In genomic region chr19:4142916-4143315, GRCh38 we compare ENCODE assay signal across 16 cellular contexts. TPM values are rescaled to one million over a fixed set of nuclear protein-coding genes. Genes with fewer than 3 reads are reported as not detected.
DNase-seq lines count a peak whose midpoint lies in the region; ATAC-seq, FAIRE-seq and TF ChIP-seq lines count a peak whose summit lies in the region.
"Not testable (repeated sequence)": the region's sequence is repeated elsewhere in the genome, so short reads cannot be mapped to it uniquely, and the experiment has no call there.
"Had no signal": no experiment of that assay in that cellular context is flagged by ENCODE, and none has a peak within 500 bp of the region (broad histone marks: within the 10 kb centered on the region; RNA-seq: fewer than 3 reads in every experiment).

No MANE protein-coding gene starts in this region.

- POLR2A ChIA-PET in A549 (lab: Yijun Ruan, JAX); activated CD4-positive, alpha-beta T cell treated with anti-CD3 and anti-CD28 coated beads, Interleukin-2, amount 10 ng/mL, durations not matched to agents 7 days and 5 days (lab: Charles Lee): not testable (repeated sequence)
- POLR2A ChIA-PET in HepG2 (lab: Yijun Ruan, JAX): interaction anchor here (1.5 kb wide), 1 partner anchor 17 kb away, joined by 4 read pairs; no protein-coding TSS in a partner anchor

- TF ChIP-seq CTCF in A549 (IDR thresholded peaks at IDR 0.05); Peyer's patch (IDR thresholded peaks at IDR 0.05); colonic mucosa (IDR thresholded peaks at IDR 0.05); HepG2 (CRISPR knock-in tag; IDR thresholded peaks at IDR 0.05); transverse colon (IDR thresholded peaks at IDR 0.05): not testable (repeated sequence)

- H3K4me1 ChIP-seq in A549: peaks cover 37% of the 10 kb centered on the region
- peaks cover 0 to 30% (median 2%) of the 10 kb centered on the region in 4 donors for H3K4me1 ChIP-seq in Peyer's patch
- not testable (repeated sequence) for H3K4me1 ChIP-seq in colonic mucosa
- H3K4me1 ChIP-seq in HepG2 (ENCODE audit: insufficient read depth, low read length): peaks cover 71% of the 10 kb centered on the region
- peaks cover 16 to 40% of the 10 kb centered on the region in 2 donors for H3K4me1 ChIP-seq in mucosa of rectum (ENCODE audit: control insufficient read depth in 2 of 2, insufficient read depth in 2 of 2, low read length in 2 of 2)
- H3K4me1 ChIP-seq in transverse colon: peaks cover 0 to 58% (median 33%) of the 10 kb centered on the region in 4 donors

- not testable (repeated sequence) for TF ChIP-seq POLR2A in A549 (IDR thresholded peaks at IDR 0.05; ENCODE audit: low read length); Peyer's patch (IDR thresholded peaks at IDR 0.05); HepG2 (IDR thresholded peaks at IDR 0.05; ENCODE audit: insufficient read depth in 1 of 2, low read depth in 2 of 2, low read length in 2 of 2); transverse colon (IDR thresholded peaks at IDR 0.05)

- CTCF ChIA-PET in A549 (lab: Yijun Ruan, JAX): interaction anchor here (0.6 to 6.0 kb wide), 6 partner anchors 13 to 142 kb away, joined by 3 to 66 read pairs (median 4); no protein-coding TSS in a partner anchor
- CTCF ChIA-PET in activated CD4-positive, alpha-beta T cell treated with anti-CD3 and anti-CD28 coated beads, Interleukin-2, amount 10 ng/mL, durations not matched to agents 7 days and 5 days (lab: Charles Lee): interaction anchor here (2.3 kb wide), 1 partner anchor 18 kb away, joined by 5 read pairs; no protein-coding TSS in a partner anchor
- CTCF ChIA-PET in HepG2 (lab: Yijun Ruan, JAX; ENCODE audit: low intra/inter-chr PET ratio, low total read pairs): not testable (repeated sequence)

- TF ChIP-seq RAD21 in A549 (conservative IDR thresholded peaks at IDR 0.05 in 1 of 2, IDR thresholded peaks at IDR 0.05 in 1 of 2); HepG2 (CRISPR knock-in tag; IDR thresholded peaks at IDR 0.05): not testable (repeated sequence)

- H4K20me1 ChIP-seq in HepG2 (ENCODE audit: insufficient read depth, low read length): not testable (repeated sequence)

- not testable (repeated sequence) for H3K9me3 ChIP-seq in A549; Peyer's patch; colonic mucosa; HepG2 (ENCODE audit: low read length); mucosa of rectum (ENCODE audit: control insufficient read depth in 2 of 2, low read length in 2 of 2); transverse colon

- not testable (repeated sequence) for H2AFZ ChIP-seq in HepG2 (ENCODE audit: low read length)

- H3K9me3 Mint-ChIP-seq in activated CD4-positive, alpha-beta T cell treated with anti-CD3 and anti-CD28 coated beads, Interleukin-2, amount 10 ng/mL, durations not matched to agents 7 days and 5 days: not testable (repeated sequence)

- H3K4me1 Mint-ChIP-seq in activated CD4-positive, alpha-beta T cell treated with anti-CD3 and anti-CD28 coated beads, Interleukin-2, amount 10 ng/mL, durations not matched to agents 7 days and 5 days: peaks cover 15% of the 10 kb centered on the region

- H3K9ac ChIP-seq in colonic mucosa (ENCODE audit: low read depth in 2 of 2, low read length in 2 of 2) (peak overlapping the region in 1 of 2 donors; percentile 34), mucosa of rectum (ENCODE audit: low read depth in 1 of 2, low read length in 2 of 2) (peak overlapping the region in 1 of 2 donors; percentile 1)
- not testable (repeated sequence) for H3K9ac ChIP-seq in HepG2 (ENCODE audit: insufficient read depth, low read depth, low read length)

- not testable (repeated sequence) for H3K27me3 ChIP-seq in Peyer's patch; colonic mucosa; HepG2 (ENCODE audit: control insufficient read depth in 1 of 2, insufficient read depth in 2 of 2, low read length in 2 of 2); mucosa of rectum (ENCODE audit: control insufficient read depth in 2 of 2, insufficient read depth in 2 of 2, low read length in 2 of 2)
- H3K27me3 ChIP-seq in transverse colon: peaks cover 12% of the 10 kb centered on the region

- TF ChIP-seq EP300 in A549 (IDR thresholded peaks at IDR 0.05); HepG2 (IDR thresholded peaks at IDR 0.05; ENCODE audit: low read depth in 2 of 2, low read length in 2 of 2); HepG2 (CRISPR knock-in tag; IDR thresholded peaks at IDR 0.05; ENCODE audit: borderline replicate concordance); transverse colon (IDR thresholded peaks at IDR 0.05; ENCODE audit: low read depth): not testable (repeated sequence)

- H3K4me3 Mint-ChIP-seq in activated CD4-positive, alpha-beta T cell treated with anti-CD3 and anti-CD28 coated beads, Interleukin-2, amount 10 ng/mL, durations not matched to agents 7 days and 5 days: not testable (repeated sequence)

- not testable (repeated sequence) for ATAC-seq in A549, HepG2

- not testable (repeated sequence) for DNase-seq in A549 (ENCODE audit: low read depth in 1 of 2, low spot score in 1 of 2); Peyer's patch; activated CD4-positive, alpha-beta T cell treated with anti-CD3 and anti-CD28 coated beads, Interleukin-2, amount 10 ng/mL, durations not matched to agents 7 days and 5 days; colonic mucosa; HepG2 (ENCODE audit: low spot score); transverse colon

- H3K36me3 ChIP-seq in Peyer's patch; colonic mucosa; HepG2 (replicated peaks in 1 of 2; ENCODE audit: control insufficient read depth in 1 of 2, insufficient read depth in 2 of 2, low read length in 2 of 2); mucosa of rectum (ENCODE audit: control insufficient read depth in 2 of 2, insufficient read depth in 2 of 2, low read length in 2 of 2); transverse colon: not testable (repeated sequence)

- H3K27me3 Mint-ChIP-seq in activated CD4-positive, alpha-beta T cell treated with anti-CD3 and anti-CD28 coated beads, Interleukin-2, amount 10 ng/mL, durations not matched to agents 7 days and 5 days: peaks cover 10% of the 10 kb centered on the region

- not testable (repeated sequence) for H3K79me2 ChIP-seq in HepG2 (ENCODE audit: insufficient read depth, low read length)

- in situ Hi-C loops in HepG2 (cut with HindIII; ENCODE audit: extremely low pct_ligation_motif_present, low pct_unique_long_range_greater_than_20kb): not testable (repeated sequence)
- in situ Hi-C loops in transverse colon (cut with MboI; ENCODE audit: low pct_ligation_motif_present in 1 of 4, low pct_unique_long_range_greater_than_20kb in 1 of 4, low sequenced_read_pairs in 3 of 4): loop anchor here in 1 of 4 donors (25.0 kb wide), 1 partner anchor 156 kb away; the partner anchor contains the start of gene EEF2

- not testable (repeated sequence) for FAIRE-seq in A549 (lab: Jason Lieb, UNC); HepG2 (lab: Jason Lieb, UNC)

- intact Hi-C loops in colonic mucosa (cut with DNase I): loop anchor here (5.0 kb wide), 1 partner anchor 44 kb away; no protein-coding TSS in a partner anchor
- intact Hi-C loops in HepG2 (cut with micrococcal nuclease; ENCODE audit: unreplicated experiment): loop anchor here (5.0 to 10.0 kb wide), 2 partner anchors 44 to 88 kb away; no protein-coding TSS in a partner anchor
- intact Hi-C loops in transverse colon (cut with DNase I; ENCODE audit: low total_unique reads): not testable (repeated sequence)

- H3K4me3 ChIP-seq in A549; Peyer's patch; colonic mucosa; HepG2 (replicated peaks in 1 of 3; ENCODE audit: insufficient read depth in 1 of 3, low read depth in 2 of 3, low read length in 3 of 3); mucosa of rectum (ENCODE audit: low read length in 2 of 2); transverse colon: not testable (repeated sequence)

- 100% methylated on average over 1 of the region's 1 CpG for WGBS in A549 (ENCODE audit: missing lambda C conversion rate)
- WGBS in HepG2 (ENCODE audit: low lambda C conversion rate): 91% methylated on average over 1 of the region's 1 CpG
- 80% methylated on average over 1 of the region's 1 CpG; no CpG with 5 or more reads in 1 of the 2 donors for WGBS in transverse colon (ENCODE audit: low coverage in 1 of 2), 2 donors

- peak overlapping the region; percentile 30 to 96; a peak in 4 of 6 replicates for H3K27ac ChIP-seq in A549
- peak overlapping the region in 3 of 4 donors; percentile 74 to 95 (median 92) for H3K27ac ChIP-seq in Peyer's patch
- peak overlapping the region; percentile 94 for H3K27ac ChIP-seq in colonic mucosa
- H3K27ac ChIP-seq in HepG2 (ENCODE audit: extremely low read length, insufficient read depth, low read length): not testable (repeated sequence)
- peak overlapping the region; percentile 94 to 98 for H3K27ac ChIP-seq in mucosa of rectum (ENCODE audit: low read depth in 2 of 2, low read length in 2 of 2)
- peak overlapping the region; percentile 83 to 92 (median 89) for H3K27ac ChIP-seq in transverse colon

- H3K4me2 ChIP-seq in A549; HepG2 (ENCODE audit: low read depth, low read length): not testable (repeated sequence)

- not testable (repeated sequence) for H3K36me3 Mint-ChIP-seq in activated CD4-positive, alpha-beta T cell treated with anti-CD3 and anti-CD28 coated beads, Interleukin-2, amount 10 ng/mL, durations not matched to agents 7 days and 5 days (ENCODE audit: low read depth)

- not testable (repeated sequence) for BruUV-seq in HepG2 (replicated peaks; lab: Mats Ljungman, UMichigan)

- peak overlapping the region; percentile 13 for H3K27ac Mint-ChIP-seq in activated CD4-positive, alpha-beta T cell treated with anti-CD3 and anti-CD28 coated beads, Interleukin-2, amount 10 ng/mL, durations not matched to agents 7 days and 5 days

RNA-seq across cellular contexts. Expression of gene CREB3L3, which starts 10.5 kb away (rescaled TPM):
- polyA plus RNA-seq in A549 (2011; rRNA removed): 0.05 and 0.07 TPM in 2 replicates
- polyA plus RNA-seq in A549 (2012; cell fraction: cytosol; rRNA removed): 0.01 and 0.04 TPM in 2 replicates
- 0.09 TPM in 1 of 2 replicates, not detected in the other for polyA plus RNA-seq in A549 (2012; cell fraction: nucleus; rRNA removed)
- 0.05 to 0.20 TPM (median 0.08 TPM) in 3 replicates for polyA plus RNA-seq in A549 (2017; fragmentation: RNase III; extraction: RNeasy Plus Mini Kit Qiagen cat#74134 plus additional on column Dnase treatment)
- 0.45 TPM in 1 of 2 replicates, not detected in the other for polyA minus RNA-seq in A549 (2011; rRNA and poly(A)+ RNA removed)
- total RNA-seq in Peyer's patch: 100 to 1,000 TPM in 3 of 4 donors, 10 to 100 TPM in 1; 45.4 to 528 (median 270) TPM
- total RNA-seq in activated CD4-positive, alpha-beta T cell treated with anti-CD3 and anti-CD28 coated beads, Interleukin-2, amount 10 ng/mL, durations not matched to agents 7 days and 5 days: under 1 TPM in 1 of 2 experiments, not detected in 1; 0.07 TPM
- total RNA-seq in colonic mucosa: 1 to 10 TPM; 1.1 to 9.9 TPM
- 3.8 and 4.5 TPM in 2 replicates for total RNA-seq in HepG2 (2016; rRNA removed; fragmentation: Illumina TruSeq; extraction: Trizol)
- 0.61 and 1.3 TPM in 2 replicates for total RNA-seq in HepG2 (2016; cell fraction: cytosol; rRNA removed; fragmentation: Illumina TruSeq; extraction: Trizol; ENCODE audit: low read depth)
- 2.7 and 4.7 TPM in 2 replicates for total RNA-seq in HepG2 (2016; cell fraction: insoluble cytoplasmic fraction; rRNA removed; fragmentation: Illumina TruSeq; extraction: Trizol)
- total RNA-seq in HepG2 (2016; cell fraction: membrane; rRNA removed; fragmentation: Illumina TruSeq; extraction: Trizol): 1.9 and 2.1 TPM in 2 replicates
- total RNA-seq in HepG2 (2016; cell fraction: nucleus; rRNA removed; fragmentation: Illumina TruSeq; extraction: Trizol): 5.9 and 7.0 TPM in 2 replicates
- polyA plus RNA-seq in HepG2 (2011; rRNA removed): 3.8 and 7.0 TPM in 2 replicates
- 3.1 and 5.0 TPM in 2 replicates for polyA plus RNA-seq in HepG2 (2011; cell fraction: cytosol; rRNA removed)
- 7.4 and 9.2 TPM in 2 replicates for polyA plus RNA-seq in HepG2 (2011; cell fraction: nucleus; rRNA removed)
- polyA plus RNA-seq in HepG2 (2012): 13.4 and 16.9 TPM in 2 replicates
- polyA plus RNA-seq in HepG2 (2016; cell fraction: cytosol; fragmentation: Illumina TruSeq; extraction: Trizol; ENCODE audit: low read depth): 2.1 and 2.2 TPM in 2 replicates
- polyA plus RNA-seq in HepG2 (2016; cell fraction: insoluble cytoplasmic fraction; fragmentation: Illumina TruSeq; extraction: Trizol; ENCODE audit: low read depth): 11.1 and 13.5 TPM in 2 replicates
- polyA plus RNA-seq in HepG2 (2016; cell fraction: membrane; fragmentation: Illumina TruSeq; extraction: Trizol; ENCODE audit: low read depth): 4.0 and 5.2 TPM in 2 replicates
- 28.4 and 29.8 TPM in 2 replicates for polyA plus RNA-seq in HepG2 (2016; cell fraction: nucleus; fragmentation: Illumina TruSeq; extraction: Trizol; ENCODE audit: insufficient read depth, low read depth)
- polyA minus RNA-seq in HepG2 (2011; rRNA and poly(A)+ RNA removed; ENCODE audit: low replicate concordance): 0.09 and 2.9 TPM in 2 replicates
- polyA minus RNA-seq in HepG2 (2011; cell fraction: cytosol; rRNA and poly(A)+ RNA removed): 1.7 and 3.2 TPM in 2 replicates
- 2.1 and 2.6 TPM in 2 replicates for polyA minus RNA-seq in HepG2 (2011; cell fraction: nucleus; rRNA and poly(A)+ RNA removed)
- 10 to 100 TPM in 1 of 4 donors, 1 to 10 TPM in 2, not detected in 1; 1.1 to 16.4 (median 2.3) TPM for total RNA-seq in transverse colon
- total RNA-seq: A172; A673; CD4-positive, alpha-beta memory T cell; CD4-positive, CD25-positive, alpha-beta regulatory T cell; CD8-positive, alpha-beta memory T cell; G401; GM12878 had no signal
- polyA plus RNA-seq: AG04450; CD14-positive monocyte; CD4-positive, alpha-beta memory T cell had no signal

RNA-seq across cellular contexts. Expression of gene MAP2K2, which starts 19.0 kb away (rescaled TPM):
- polyA plus RNA-seq in A549 (2011; rRNA removed): 40.4 and 41.7 TPM in 2 replicates
- polyA plus RNA-seq in A549 (2012; cell fraction: cytosol; rRNA removed): 129 and 151 TPM in 2 replicates
- polyA plus RNA-seq in A549 (2012; cell fraction: nucleus; rRNA removed): 146 and 171 TPM in 2 replicates
- 98.5 to 116 TPM (median 115 TPM) in 3 replicates for polyA plus RNA-seq in A549 (2017; fragmentation: RNase III; extraction: RNeasy Plus Mini Kit Qiagen cat#74134 plus additional on column Dnase treatment)
- polyA minus RNA-seq in A549 (2011; rRNA and poly(A)+ RNA removed): 51.6 and 58.5 TPM in 2 replicates
- 100 to 1,000 TPM; 168 to 283 (median 220) TPM for total RNA-seq in Peyer's patch
- total RNA-seq in activated CD4-positive, alpha-beta T cell treated with anti-CD3 and anti-CD28 coated beads, Interleukin-2, amount 10 ng/mL, durations not matched to agents 7 days and 5 days: 100 to 1,000 TPM; 175 to 202 TPM
- 100 to 1,000 TPM; 211 to 260 TPM for total RNA-seq in colonic mucosa
- total RNA-seq in HepG2 (2016; rRNA removed; fragmentation: Illumina TruSeq; extraction: Trizol): 72.2 and 80.9 TPM in 2 replicates
- 141 and 153 TPM in 2 replicates for total RNA-seq in HepG2 (2016; cell fraction: cytosol; rRNA removed; fragmentation: Illumina TruSeq; extraction: Trizol; ENCODE audit: low read depth)
- 63.3 and 84.3 TPM in 2 replicates for total RNA-seq in HepG2 (2016; cell fraction: insoluble cytoplasmic fraction; rRNA removed; fragmentation: Illumina TruSeq; extraction: Trizol)
- 168 and 190 TPM in 2 replicates for total RNA-seq in HepG2 (2016; cell fraction: membrane; rRNA removed; fragmentation: Illumina TruSeq; extraction: Trizol)
- total RNA-seq in HepG2 (2016; cell fraction: nucleus; rRNA removed; fragmentation: Illumina TruSeq; extraction: Trizol): 40.1 and 53.8 TPM in 2 replicates
- 70.3 and 88.1 TPM in 2 replicates for polyA plus RNA-seq in HepG2 (2011; rRNA removed)
- 63.3 and 103 TPM in 2 replicates for polyA plus RNA-seq in HepG2 (2011; cell fraction: cytosol; rRNA removed)
- 96.2 and 101 TPM in 2 replicates for polyA plus RNA-seq in HepG2 (2011; cell fraction: nucleus; rRNA removed)
- polyA plus RNA-seq in HepG2 (2012): 73.5 and 112 TPM in 2 replicates
- polyA plus RNA-seq in HepG2 (2016; cell fraction: cytosol; fragmentation: Illumina TruSeq; extraction: Trizol; ENCODE audit: low read depth): 205 and 223 TPM in 2 replicates
- polyA plus RNA-seq in HepG2 (2016; cell fraction: insoluble cytoplasmic fraction; fragmentation: Illumina TruSeq; extraction: Trizol; ENCODE audit: low read depth): 99.4 and 124 TPM in 2 replicates
- 271 and 285 TPM in 2 replicates for polyA plus RNA-seq in HepG2 (2016; cell fraction: membrane; fragmentation: Illumina TruSeq; extraction: Trizol; ENCODE audit: low read depth)
- polyA plus RNA-seq in HepG2 (2016; cell fraction: nucleus; fragmentation: Illumina TruSeq; extraction: Trizol; ENCODE audit: insufficient read depth, low read depth): 113 and 116 TPM in 2 replicates
- 82.8 and 120 TPM in 2 replicates for polyA minus RNA-seq in HepG2 (2011; rRNA and poly(A)+ RNA removed; ENCODE audit: low replicate concordance)
- polyA minus RNA-seq in HepG2 (2011; cell fraction: cytosol; rRNA and poly(A)+ RNA removed): 55.4 and 61.2 TPM in 2 replicates
- polyA minus RNA-seq in HepG2 (2011; cell fraction: nucleus; rRNA and poly(A)+ RNA removed): 25.8 and 27.8 TPM in 2 replicates
- 100 to 1,000 TPM; 136 to 199 (median 195) TPM for total RNA-seq in transverse colon

RNA-seq across cellular contexts. Expression of gene SIRT6, which starts 39.4 kb away (rescaled TPM):
- 10.2 and 11.7 TPM in 2 replicates for polyA plus RNA-seq in A549 (2011; rRNA removed)
- 33.0 and 36.6 TPM in 2 replicates for polyA plus RNA-seq in A549 (2012; cell fraction: cytosol; rRNA removed)
- 71.9 and 111 TPM in 2 replicates for polyA plus RNA-seq in A549 (2012; cell fraction: nucleus; rRNA removed)
- polyA plus RNA-seq in A549 (2017; fragmentation: RNase III; extraction: RNeasy Plus Mini Kit Qiagen cat#74134 plus additional on column Dnase treatment): 20.2 to 22.6 TPM (median 21.6 TPM) in 3 replicates
- 5.5 and 7.5 TPM in 2 replicates for polyA minus RNA-seq in A549 (2011; rRNA and poly(A)+ RNA removed)
- total RNA-seq in Peyer's patch: 100 to 1,000 TPM in 1 of 4 donors, 10 to 100 TPM in 3; 55.3 to 115 (median 84.9) TPM
- total RNA-seq in activated CD4-positive, alpha-beta T cell treated with anti-CD3 and anti-CD28 coated beads, Interleukin-2, amount 10 ng/mL, durations not matched to agents 7 days and 5 days: 10 to 100 TPM; 31.3 to 35.2 TPM
- total RNA-seq in colonic mucosa: 100 to 1,000 TPM in 1 of 2 donors, 10 to 100 TPM in 1; 83.9 to 120 TPM
- 8.6 and 11.0 TPM in 2 replicates for total RNA-seq in HepG2 (2016; rRNA removed; fragmentation: Illumina TruSeq; extraction: Trizol)
- 7.2 and 9.1 TPM in 2 replicates for total RNA-seq in HepG2 (2016; cell fraction: cytosol; rRNA removed; fragmentation: Illumina TruSeq; extraction: Trizol; ENCODE audit: low read depth)
- total RNA-seq in HepG2 (2016; cell fraction: insoluble cytoplasmic fraction; rRNA removed; fragmentation: Illumina TruSeq; extraction: Trizol): 7.9 and 10.6 TPM in 2 replicates
- 7.5 and 8.1 TPM in 2 replicates for total RNA-seq in HepG2 (2016; cell fraction: membrane; rRNA removed; fragmentation: Illumina TruSeq; extraction: Trizol)
- total RNA-seq in HepG2 (2016; cell fraction: nucleus; rRNA removed; fragmentation: Illumina TruSeq; extraction: Trizol): 7.0 and 8.1 TPM in 2 replicates
- polyA plus RNA-seq in HepG2 (2011; rRNA removed): 18.4 and 20.7 TPM in 2 replicates
- 12.2 and 19.4 TPM in 2 replicates for polyA plus RNA-seq in HepG2 (2011; cell fraction: cytosol; rRNA removed)
- polyA plus RNA-seq in HepG2 (2011; cell fraction: nucleus; rRNA removed): 69.5 and 82.9 TPM in 2 replicates
- 7.3 and 9.2 TPM in 2 replicates for polyA plus RNA-seq in HepG2 (2012)
- 4.6 and 5.1 TPM in 2 replicates for polyA plus RNA-seq in HepG2 (2016; cell fraction: cytosol; fragmentation: Illumina TruSeq; extraction: Trizol; ENCODE audit: low read depth)
- polyA plus RNA-seq in HepG2 (2016; cell fraction: insoluble cytoplasmic fraction; fragmentation: Illumina TruSeq; extraction: Trizol; ENCODE audit: low read depth): 9.5 and 10.8 TPM in 2 replicates
- 6.0 TPM in 2 replicates for polyA plus RNA-seq in HepG2 (2016; cell fraction: membrane; fragmentation: Illumina TruSeq; extraction: Trizol; ENCODE audit: low read depth)
- 31.6 and 35.6 TPM in 2 replicates for polyA plus RNA-seq in HepG2 (2016; cell fraction: nucleus; fragmentation: Illumina TruSeq; extraction: Trizol; ENCODE audit: insufficient read depth, low read depth)
- polyA minus RNA-seq in HepG2 (2011; rRNA and poly(A)+ RNA removed; ENCODE audit: low replicate concordance): 18.0 and 19.2 TPM in 2 replicates
- polyA minus RNA-seq in HepG2 (2011; cell fraction: cytosol; rRNA and poly(A)+ RNA removed): 6.8 and 7.4 TPM in 2 replicates
- polyA minus RNA-seq in HepG2 (2011; cell fraction: nucleus; rRNA and poly(A)+ RNA removed): 9.0 TPM in 2 replicates
- total RNA-seq in transverse colon: 100 to 1,000 TPM; 141 to 215 (median 194) TPM

RNA-seq across cellular contexts. Expression of gene ANKRD24, which starts 39.6 kb away (rescaled TPM):
- polyA plus RNA-seq in A549 (2011; rRNA removed) (0.12 and 0.28 TPM in 2 replicates), A549 (2017; fragmentation: RNase III; extraction: RNeasy Plus Mini Kit Qiagen cat#74134 plus additional on column Dnase treatment) (0.28 to 0.54 TPM (median 0.36 TPM) in 3 replicates), HepG2 (2011; rRNA removed) (0.17 and 0.24 TPM in 2 replicates)
- 0.09 TPM in 2 replicates for polyA plus RNA-seq in A549 (2012; cell fraction: cytosol; rRNA removed)
- 0.71 and 0.88 TPM in 2 replicates for polyA plus RNA-seq in A549 (2012; cell fraction: nucleus; rRNA removed)
- polyA minus RNA-seq in A549 (2011; rRNA and poly(A)+ RNA removed): 0.10 and 0.21 TPM in 2 replicates
- total RNA-seq in Peyer's patch (1 to 10 TPM in 3 of 4 donors, under 1 TPM in 1; 0.83 to 3.9 (median 1.6) TPM), colonic mucosa (1 to 10 TPM in 1 of 2 donors, under 1 TPM in 1; 0.35 to 1.8 TPM), HepG2 (2016; rRNA removed; fragmentation: Illumina TruSeq; extraction: Trizol) (0.13 TPM in 1 of 2 replicates, not detected in the other), transverse colon (1 to 10 TPM; 1.2 to 6.4 (median 2.1) TPM)
- under 1 TPM; 0.60 to 0.72 TPM for total RNA-seq in activated CD4-positive, alpha-beta T cell treated with anti-CD3 and anti-CD28 coated beads, Interleukin-2, amount 10 ng/mL, durations not matched to agents 7 days and 5 days
- total RNA-seq in HepG2 (2016; cell fraction: cytosol; rRNA removed; fragmentation: Illumina TruSeq; extraction: Trizol; ENCODE audit: low read depth): not detected in 2 replicates
- total RNA-seq in HepG2 (2016; cell fraction: insoluble cytoplasmic fraction; rRNA removed; fragmentation: Illumina TruSeq; extraction: Trizol): 0.06 and 0.19 TPM in 2 replicates
- not detected in 2 replicates for total RNA-seq in HepG2 (2016; cell fraction: membrane; rRNA removed; fragmentation: Illumina TruSeq; extraction: Trizol)
- total RNA-seq in HepG2 (2016; cell fraction: nucleus; rRNA removed; fragmentation: Illumina TruSeq; extraction: Trizol): 0.22 TPM in 1 of 2 replicates, not detected in the other
- 0.15 and 0.19 TPM in 2 replicates for polyA plus RNA-seq in HepG2 (2011; cell fraction: cytosol; rRNA removed)
- polyA plus RNA-seq in HepG2 (2011; cell fraction: nucleus; rRNA removed): 0.97 and 1.2 TPM in 2 replicates
- 0.13 and 0.28 TPM in 2 replicates for polyA plus RNA-seq in HepG2 (2012)
- polyA plus RNA-seq in HepG2 (2016; cell fraction: cytosol; fragmentation: Illumina TruSeq; extraction: Trizol; ENCODE audit: low read depth): not detected in 2 replicates
- not detected in 2 replicates for polyA plus RNA-seq in HepG2 (2016; cell fraction: insoluble cytoplasmic fraction; fragmentation: Illumina TruSeq; extraction: Trizol; ENCODE audit: low read depth)
- polyA plus RNA-seq in HepG2 (2016; cell fraction: membrane; fragmentation: Illumina TruSeq; extraction: Trizol; ENCODE audit: low read depth): not detected in 2 replicates
- polyA plus RNA-seq in HepG2 (2016; cell fraction: nucleus; fragmentation: Illumina TruSeq; extraction: Trizol; ENCODE audit: insufficient read depth, low read depth): 0.36 and 0.63 TPM in 2 replicates
- 0.07 and 0.20 TPM in 2 replicates for polyA minus RNA-seq in HepG2 (2011; rRNA and poly(A)+ RNA removed; ENCODE audit: low replicate concordance)
- not detected in 2 replicates for polyA minus RNA-seq in HepG2 (2011; cell fraction: cytosol; rRNA and poly(A)+ RNA removed)
- polyA minus RNA-seq in HepG2 (2011; cell fraction: nucleus; rRNA and poly(A)+ RNA removed): 0.25 TPM in 1 of 2 replicates, not detected in the other
